21 cellular contexts compared by ENCODE assay signal in the genomic region with DNA sequence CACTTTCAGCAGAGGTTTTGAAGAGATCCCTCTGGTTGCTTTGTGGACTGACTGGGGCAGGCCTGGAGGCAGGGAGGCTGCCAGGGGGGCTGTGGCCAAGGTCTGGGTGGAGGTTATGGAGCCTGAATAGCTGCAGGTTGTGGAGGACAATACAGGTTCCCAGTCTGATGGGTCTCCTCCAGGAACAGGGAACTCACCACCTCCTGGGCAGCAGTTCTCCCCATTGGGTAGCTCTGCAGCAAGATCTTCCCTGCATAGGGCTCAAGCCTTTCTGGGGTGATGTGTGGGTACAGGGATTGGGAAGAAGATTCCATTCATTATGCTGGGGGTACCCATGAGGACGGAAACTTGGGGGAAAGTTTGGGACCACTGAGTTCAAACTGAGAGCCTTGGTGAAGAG. TPM values are rescaled to one million over a fixed set of nuclear protein-coding genes. Genes with fewer than 3 reads are reported as not detected.
DNase-seq lines count a peak whose midpoint lies in the region; ATAC-seq and TF ChIP-seq lines count a peak whose summit lies in the region.
"Had no signal": no experiment of that assay in that cellular context is flagged by ENCODE, and none has a peak within 500 bp of the region (broad histone marks: within the 10 kb centered on the region; RNA-seq: fewer than 3 reads in every experiment).

No MANE protein-coding gene starts in this region.

- peaks cover 24% of the 10 kb centered on the region for H3K4me1 ChIP-seq in CD4-positive, CD25-positive, alpha-beta regulatory T cell (ENCODE audit: control insufficient read depth, insufficient read depth, low read length, poor library complexity, severe bottlenecking)
- H3K4me1 ChIP-seq in neuronal stem cell (ENCODE audit: control insufficient read depth in 2 of 2, insufficient read depth in 1 of 2, low read depth in 1 of 2, low read length in 2 of 2), result peaks cover 0 to 19% of the 10 kb centered on the region in 2 donors
- peaks cover 0 to 14% (median under 1%) of the 10 kb centered on the region in 4 donors for H3K4me1 ChIP-seq in tibial nerve
- H3K4me1 ChIP-seq: HAP-1 had no signal

- TF ChIP-seq EP300 in tibial nerve (IDR thresholded peaks at IDR 0.05), result no peak

- peaks cover 33% of the 10 kb centered on the region for H3K36me3 Mint-ChIP-seq in CD4-positive, CD25-positive, alpha-beta regulatory T cell
- H3K36me3 Mint-ChIP-seq in CD4-positive, alpha-beta T cell (ENCODE audit: low read depth), result peaks cover 56% of the 10 kb centered on the region
- peaks cover 25% of the 10 kb centered on the region for H3K36me3 Mint-ChIP-seq in activated T-helper 17 cell treated with anti-CD3 and anti-CD28 coated beads, Interleukin-2, amount 50 U/mL, for 72 hours (ENCODE audit: low read depth)

- TF ChIP-seq CTCF in CD4-positive, alpha-beta T cell (IDR thresholded peaks at IDR 0.05), result no peak
- no peak for TF ChIP-seq CTCF in tibial nerve (IDR thresholded peaks at IDR 0.05)

- POLR2A ChIA-PET in CD4-positive, alpha-beta T cell (lab: Charles Lee), result interaction anchor here (0.6 to 1.0 kb wide), 2 partner anchors 13 to 328 kb away, joined by 3 read pairs; no protein-coding TSS in a partner anchor

- H3K4me3 ChIP-seq in CD4-positive, CD25-positive, alpha-beta regulatory T cell (ENCODE audit: low read depth, low read length), result no peak overlapping the region
- H3K4me3 ChIP-seq in neuronal stem cell (ENCODE audit: low read length in 2 of 2), result no peak overlapping the region
- no peak overlapping the region for H3K4me3 ChIP-seq in tibial nerve
- H3K4me3 ChIP-seq: GM23248, HAP-1, SJCRH30 had no signal

- H4K8ac ChIP-seq in neuronal stem cell (ENCODE audit: low read depth, low read length), result no peak overlapping the region

- H2BK15ac ChIP-seq in neuronal stem cell (ENCODE audit: low read length), result peak overlapping the region; percentile 74

- H3K27ac ChIP-seq in CD4-positive, CD25-positive, alpha-beta regulatory T cell (ENCODE audit: insufficient read depth, low read length, poor library complexity, severe bottlenecking), result no peak overlapping the region
- H3K27ac ChIP-seq in CD4-positive, alpha-beta T cell (ENCODE audit: low read depth, low read length), result no peak overlapping the region
- H3K27ac ChIP-seq in neuronal stem cell (replicated peaks; ENCODE audit: low read length) (no peak overlapping the region), tibial nerve (no peak overlapping the region)
- H3K27ac ChIP-seq: GM23248, SJCRH30 had no signal

- ATAC-seq in CD4-positive, CD25-positive, alpha-beta regulatory T cell (ENCODE audit: low read depth in 2 of 2), result no peak
- no peak for ATAC-seq in CD4-positive, alpha-beta T cell (ENCODE audit: poor library complexity)
- ATAC-seq in activated T-helper 17 cell treated with anti-CD3 and anti-CD28 coated beads, Interleukin-2, amount 50 U/mL, for 72 hours (replicated peaks), result no peak
- no peak for ATAC-seq in HG03457 (IDR thresholded peaks at IDR 0.05; ENCODE audit: unreplicated experiment)
- ATAC-seq: Panc1 had no signal

- H3K79me1 ChIP-seq in neuronal stem cell (ENCODE audit: low read depth, low read length), result no peaks in the 10 kb centered on the region

- H3K36me3 ChIP-seq in CD4-positive, CD25-positive, alpha-beta regulatory T cell (ENCODE audit: control insufficient read depth, insufficient read depth, low read length), result peaks cover 45% of the 10 kb centered on the region
- H3K36me3 ChIP-seq in neuronal stem cell (replicated peaks in 1 of 2; ENCODE audit: control insufficient read depth in 2 of 2, insufficient read depth in 2 of 2, low read length in 2 of 2) (no peaks in the 10 kb centered on the region), tibial nerve (peaks cover 0 to 14% (median 0%) of the 10 kb centered on the region in 3 donors)
- H3K36me3 ChIP-seq: HAP-1, SJCRH30 had no signal

- no peak overlapping the region for H2BK120ac ChIP-seq in neuronal stem cell (ENCODE audit: low read depth, low read length)

- no peak overlapping the region for H3K14ac ChIP-seq in neuronal stem cell (ENCODE audit: low read length)

- CTCF ChIA-PET in CD4-positive, alpha-beta T cell (lab: Charles Lee), result interaction anchor here (0.6 to 1.9 kb wide), 5 partner anchors 12 to 37 kb away, joined by 3 to 5 read pairs (median 4); no protein-coding TSS in a partner anchor

- H3K4me2 ChIP-seq in neuronal stem cell (ENCODE audit: insufficient read depth, low read length, poor library complexity, severe bottlenecking), result no peak overlapping the region

- peaks cover 16 to 54% (median 22%) of the 10 kb centered on the region in 4 donors for H3K4me1 Mint-ChIP-seq in CD4-positive, CD25-positive, alpha-beta regulatory T cell
- H3K4me1 Mint-ChIP-seq in CD4-positive, alpha-beta T cell (ENCODE audit: low read depth), result peaks cover 38% of the 10 kb centered on the region
- H3K4me1 Mint-ChIP-seq in activated T-helper 17 cell treated with anti-CD3 and anti-CD28 coated beads, Interleukin-2, amount 50 U/mL, for 72 hours, result peaks cover 18% of the 10 kb centered on the region

- DNase-seq in CD4-positive, CD25-positive, alpha-beta regulatory T cell, result no peak
- no peak for DNase-seq in CD4-positive, alpha-beta T cell
- DNase-seq in neuronal stem cell (ENCODE audit: low spot score) (no peak), tibial nerve (ENCODE audit: low spot score in 2 of 2) (no peak), islet precursor cell (no peak)
- DNase-seq: Calu3; CD8-positive, alpha-beta memory T cell; DMS153; GM23248; NCI-H1105; NCI-H2029 treated with DMSO at 0.1 percent for 48 hours; NCI-H345; NCI-H774; NK-92 treated with Interleukin-12 subunit alpha and Interleukin-12 subunit beta, amount 100 ng/mL, for 24 hours; SJCRH30 had no signal

- H2BK5ac ChIP-seq in neuronal stem cell (ENCODE audit: low read length), result no peak overlapping the region

- H4K91ac ChIP-seq in neuronal stem cell (ENCODE audit: low read depth, low read length, poor library complexity), result no peak overlapping the region

- H3K27me3 Mint-ChIP-seq in CD4-positive, CD25-positive, alpha-beta regulatory T cell, result no peaks in the 10 kb centered on the region
- H3K27me3 Mint-ChIP-seq in CD4-positive, alpha-beta T cell, result no peaks in the 10 kb centered on the region
- no peaks in the 10 kb centered on the region for H3K27me3 Mint-ChIP-seq in activated T-helper 17 cell treated with anti-CD3 and anti-CD28 coated beads, Interleukin-2, amount 50 U/mL, for 72 hours
- H3K27me3 Mint-ChIP-seq: CD8-positive, alpha-beta memory T cell had no signal

- H3K27ac Mint-ChIP-seq in CD4-positive, CD25-positive, alpha-beta regulatory T cell, result peak overlapping the region in 2 of 3 donors; percentile 3 to 33
- peak overlapping the region; percentile 67 for H3K27ac Mint-ChIP-seq in CD4-positive, alpha-beta T cell
- peak overlapping the region; percentile 5 for H3K27ac Mint-ChIP-seq in activated T-helper 17 cell treated with anti-CD3 and anti-CD28 coated beads, Interleukin-2, amount 50 U/mL, for 72 hours
- H3K27ac Mint-ChIP-seq: IgD-negative memory B cell had no signal

- no CpG with 5 or more reads among the region's 1 CpG for WGBS in neuronal stem cell (ENCODE audit: extremely low coverage in 2 of 2, insufficient read length in 2 of 2, insufficient replicate concordance in 1 of 2), 2 donors
- WGBS in tibial nerve, 2 donors, result 73 to 81% methylated on average over 1 of the region's 1 CpG

- no peak overlapping the region for H3K4ac ChIP-seq in neuronal stem cell (ENCODE audit: low read length)

- peak overlapping the region in 1 of 4 donors; percentile 74 for H3K4me3 Mint-ChIP-seq in CD4-positive, CD25-positive, alpha-beta regulatory T cell
- no peak overlapping the region for H3K4me3 Mint-ChIP-seq in CD4-positive, alpha-beta T cell
- no peak overlapping the region for H3K4me3 Mint-ChIP-seq in activated T-helper 17 cell treated with anti-CD3 and anti-CD28 coated beads, Interleukin-2, amount 50 U/mL, for 72 hours

- H3K18ac ChIP-seq in neuronal stem cell (ENCODE audit: low read length), result peak overlapping the region; percentile 52

- no peaks in the 10 kb centered on the region for H3K27me3 ChIP-seq in CD4-positive, CD25-positive, alpha-beta regulatory T cell (ENCODE audit: control insufficient read depth, insufficient read depth, low read length)
- H3K27me3 ChIP-seq in CD4-positive, alpha-beta T cell (ENCODE audit: control insufficient read depth, insufficient read depth, low read length), result no peaks in the 10 kb centered on the region
- H3K27me3 ChIP-seq in neuronal stem cell (ENCODE audit: control insufficient read depth in 3 of 3, insufficient read depth in 3 of 3, low read depth in 1 of 3, low read length in 3 of 3) (peaks cover 0 to 45% (median 0%) of the 10 kb centered on the region in 3 experiments), tibial nerve (no peaks in the 10 kb centered on the region)
- H3K27me3 ChIP-seq: SJCRH30 had no signal

- no peak overlapping the region for H2AK5ac ChIP-seq in neuronal stem cell (ENCODE audit: low read depth, low read length)

- no peak overlapping the region for H2AFZ ChIP-seq in neuronal stem cell (ENCODE audit: low read length)
- H2AFZ ChIP-seq: GM23248 had no signal

- H3K9me3 ChIP-seq in CD4-positive, CD25-positive, alpha-beta regulatory T cell (ENCODE audit: control insufficient read depth in 2 of 2, low read length in 2 of 2), result no peaks in the 10 kb centered on the region
- no peaks in the 10 kb centered on the region for H3K9me3 ChIP-seq in CD4-positive, alpha-beta T cell (ENCODE audit: control insufficient read depth, low read length)
- H3K9me3 ChIP-seq in neuronal stem cell (replicated peaks in 1 of 2; ENCODE audit: control insufficient read depth in 2 of 2, insufficient read depth in 1 of 2, low read depth in 1 of 2, low read length in 2 of 2) (no peaks in the 10 kb centered on the region), tibial nerve (no peaks in the 10 kb centered on the region)
- H3K9me3 ChIP-seq: HAP-1, SJCRH30 had no signal

- no peak for TF ChIP-seq POLR2A in tibial nerve (IDR thresholded peaks at IDR 0.05)

- H3K9me3 Mint-ChIP-seq in CD4-positive, CD25-positive, alpha-beta regulatory T cell, result no peaks in the 10 kb centered on the region
- H3K9me3 Mint-ChIP-seq in CD4-positive, alpha-beta T cell, result no peaks in the 10 kb centered on the region
- H3K9me3 Mint-ChIP-seq in activated T-helper 17 cell treated with anti-CD3 and anti-CD28 coated beads, Interleukin-2, amount 50 U/mL, for 72 hours, result no peaks in the 10 kb centered on the region
- H3K9me3 Mint-ChIP-seq: CD8-positive, alpha-beta memory T cell; IgD-negative memory B cell had no signal

- H2BK12ac ChIP-seq in neuronal stem cell (ENCODE audit: low read length), result no peak overlapping the region

- H3K9ac ChIP-seq in neuronal stem cell (ENCODE audit: low read depth, low read length, poor library complexity), result no peak overlapping the region
- H3K9ac ChIP-seq: GM23248 had no signal

- intact Hi-C loops in CD4-positive, alpha-beta T cell (cut with DNase I, micrococcal nuclease), result no loop called here

- no peak overlapping the region for H3K23ac ChIP-seq in neuronal stem cell (ENCODE audit: low read depth, low read length, poor library complexity)

RNA-seq across cellular contexts. Expression of a gene that starts 6.8 kb away (rescaled TPM):
- 140 TPM for total RNA-seq in CD4-positive, CD25-positive, alpha-beta regulatory T cell
- polyA plus RNA-seq in CD4-positive, CD25-positive, alpha-beta regulatory T cell, result 100 to 1,000 TPM; 371 to 543 (median 391) TPM
- total RNA-seq in CD4-positive, alpha-beta T cell, result 100 to 1,000 TPM in 1 of 2 experiments, 10 to 100 TPM in 1; 99.8 to 106 TPM
- 10 to 100 TPM; 37.3 to 72.5 TPM for total RNA-seq in activated T-helper 17 cell treated with anti-CD3 and anti-CD28 coated beads, Interleukin-2, amount 50 U/mL, for 72 hours
- 0.96 TPM for polyA plus RNA-seq in neuronal stem cell (2013, experiment 1 of 2)
- 1.1 TPM for polyA plus RNA-seq in neuronal stem cell (2013, experiment 2 of 2)
- total RNA-seq in tibial nerve, result 100 to 1,000 TPM in 2 of 4 donors, 10 to 100 TPM in 2; 41.1 to 200 (median 96.8) TPM
- total RNA-seq: GM23248 had no signal

RNA-seq across cellular contexts. Expression of a gene that starts 33.1 kb away (rescaled TPM):
- 29.4 TPM for total RNA-seq in CD4-positive, CD25-positive, alpha-beta regulatory T cell
- polyA plus RNA-seq in CD4-positive, CD25-positive, alpha-beta regulatory T cell, result 10 to 100 TPM; 13.4 to 20.5 (median 14.0) TPM
- 10 to 100 TPM; 30.5 to 30.6 TPM for total RNA-seq in CD4-positive, alpha-beta T cell
- total RNA-seq in activated T-helper 17 cell treated with anti-CD3 and anti-CD28 coated beads, Interleukin-2, amount 50 U/mL, for 72 hours, result 10 to 100 TPM; 25.9 to 58.3 TPM
- polyA plus RNA-seq in neuronal stem cell (2013, experiment 1 of 2), result 10.4 TPM
- polyA plus RNA-seq in neuronal stem cell (2013, experiment 2 of 2), result 10.7 TPM
- total RNA-seq in tibial nerve, result 10 to 100 TPM; 25.7 to 37.2 (median 27.9) TPM

RNA-seq across cellular contexts. Expression of a gene that starts 38.2 kb away (rescaled TPM):
- 0.47 TPM for total RNA-seq in CD4-positive, CD25-positive, alpha-beta regulatory T cell
- polyA plus RNA-seq in CD4-positive, CD25-positive, alpha-beta regulatory T cell, result 1 to 10 TPM in 1 of 4 donors, under 1 TPM in 3; 0.15 to 1.0 (median 0.32) TPM
- total RNA-seq in CD4-positive, alpha-beta T cell, result under 1 TPM; 0.25 to 0.27 TPM
- total RNA-seq in activated T-helper 17 cell treated with anti-CD3 and anti-CD28 coated beads, Interleukin-2, amount 50 U/mL, for 72 hours, result under 1 TPM; 0.42 to 0.45 TPM
- not detected for polyA plus RNA-seq in neuronal stem cell (2013, experiment 1 of 2)
- not detected for polyA plus RNA-seq in neuronal stem cell (2013, experiment 2 of 2)
- 10 to 100 TPM; 14.1 to 51.6 (median 31.0) TPM for total RNA-seq in tibial nerve
- total RNA-seq: CD8-positive, alpha-beta memory T cell; GM23248 had no signal
- polyA plus RNA-seq: BJ; CD8-positive, alpha-beta memory T cell; GM23248; IgD-negative memory B cell had no signal

Comparison
In these comparisons a context has a peak if more than half of its experiments do, and no peak if none do; other contexts are left out.
1. H3K27ac Mint-ChIP-seq: peak in every context shown above with its lines; median percentile 67 in CD4-positive, alpha-beta T cell; 18 in CD4-positive, CD25-positive, alpha-beta regulatory T cell; 5 in activated T-helper 17 cell treated with anti-CD3 and anti-CD28 coated beads, Interleukin-2, amount 50 U/mL, for 72 hours.
2. RNA of a gene that starts 38.2 kb away (total RNA-seq): 14.1 to 51.6 TPM in tibial nerve; 0.47 TPM in CD4-positive, CD25-positive, alpha-beta regulatory T cell (single experiment), 0.42 to 0.45 TPM in activated T-helper 17 cell treated with anti-CD3 and anti-CD28 coated beads, Interleukin-2, amount 50 U/mL, for 72 hours and 0.25 to 0.27 TPM in CD4-positive, alpha-beta T cell; every median in the first group is over 10 times any median in the second.